ENCODE assay signal across 17 cellular contexts in the genomic region with DNA sequence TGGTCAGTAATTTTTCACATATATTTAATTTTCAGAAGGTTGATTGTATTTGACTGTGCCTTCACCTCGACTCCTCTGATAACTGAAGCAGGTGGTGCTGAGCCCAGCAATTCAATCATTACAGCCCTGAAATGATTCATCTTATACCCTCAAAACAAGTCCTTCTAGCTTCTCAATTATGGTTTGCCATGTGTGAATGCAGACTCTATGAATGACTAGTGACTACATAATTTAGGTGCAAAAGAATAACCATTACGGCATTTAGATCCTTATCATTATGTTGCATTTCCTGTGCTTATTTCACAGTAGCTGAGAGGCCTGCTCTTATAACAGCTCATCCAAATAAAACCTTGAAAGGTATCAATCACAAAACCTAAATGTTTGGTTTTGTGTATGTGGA. TPM values are rescaled to one million over a fixed set of nuclear protein-coding genes. Genes with fewer than 3 reads are reported as not detected.
A peak's percentile ranks its signal among the peaks of the same experiment; 100 is the strongest.
DNase-seq lines count a peak whose midpoint lies in the region; ATAC-seq lines count a peak whose summit lies in the region.
"Had no signal": no experiment of that assay in that cellular context is flagged by ENCODE, and none has a peak within 500 bp of the region (broad histone marks: within the 10 kb centered on the region; RNA-seq: fewer than 3 reads in every experiment).

No MANE protein-coding gene starts in this region.

- no peaks in the 10 kb centered on the region for H3K27me3 Mint-ChIP-seq in activated T-cell treated with anti-CD3 and anti-CD28 coated beads, Interleukin-2, amount 50 U/mL, for 72 hours (ENCODE audit: low read depth)
- H3K27me3 Mint-ChIP-seq: activated naive CD8-positive, alpha-beta T cell had no signal

- H3K27ac Mint-ChIP-seq in activated T-cell treated with anti-CD3 and anti-CD28 coated beads, Interleukin-2, amount 50 U/mL, for 72 hours = no peak overlapping the region
- no peak overlapping the region for H3K27ac Mint-ChIP-seq in stimulated activated effector memory CD8-positive, alpha-beta T cell treated with anti-CD3 and anti-CD28 coated beads, Interleukin-12 subunit alpha, Interleukin-12 subunit beta, amount 100 ng/mL, for 72 hours
- H3K27ac Mint-ChIP-seq: activated naive CD8-positive, alpha-beta T cell; CD8-positive, alpha-beta T cell; endodermal cell had no signal

- peaks cover 7 to 8% of the 10 kb centered on the region in 2 donors for H3K9me3 Mint-ChIP-seq in activated T-cell treated with anti-CD3 and anti-CD28 coated beads, Interleukin-2, amount 50 U/mL, for 72 hours
- H3K9me3 Mint-ChIP-seq in stimulated activated effector memory CD8-positive, alpha-beta T cell treated with anti-CD3 and anti-CD28 coated beads, Interleukin-12 subunit alpha, Interleukin-12 subunit beta, amount 100 ng/mL, for 72 hours = peaks cover 17% of the 10 kb centered on the region

- H3K36me3 Mint-ChIP-seq in activated T-cell treated with anti-CD3 and anti-CD28 coated beads, Interleukin-2, amount 50 U/mL, for 72 hours (ENCODE audit: insufficient read depth in 2 of 2) = peaks cover 0 to 4% of the 10 kb centered on the region in 2 donors
- no peaks in the 10 kb centered on the region for H3K36me3 Mint-ChIP-seq in stimulated activated effector memory CD8-positive, alpha-beta T cell treated with anti-CD3 and anti-CD28 coated beads, Interleukin-12 subunit alpha, Interleukin-12 subunit beta, amount 100 ng/mL, for 72 hours
- H3K36me3 Mint-ChIP-seq: activated naive CD8-positive, alpha-beta T cell; CD8-positive, alpha-beta T cell had no signal

- no peaks in the 10 kb centered on the region for H3K4me1 Mint-ChIP-seq in activated T-cell treated with anti-CD3 and anti-CD28 coated beads, Interleukin-2, amount 50 U/mL, for 72 hours (ENCODE audit: low read depth)
- H3K4me1 Mint-ChIP-seq in stimulated activated effector memory CD8-positive, alpha-beta T cell treated with anti-CD3 and anti-CD28 coated beads, Interleukin-12 subunit alpha, Interleukin-12 subunit beta, amount 100 ng/mL, for 72 hours = no peaks in the 10 kb centered on the region
- H3K4me1 Mint-ChIP-seq: endodermal cell had no signal

- peak; percentile 2 for DNase-seq in activated T-cell treated with anti-CD3 and anti-CD28 coated beads, Interleukin-2, amount 50 U/mL, for 72 hours
- DNase-seq in activated T-cell treated with anti-CD3 and anti-CD28 coated beads, Interleukin-2, amount 50 U/mL, for 1 hour = no peak
- DNase-seq in NCI-H1436 treated with DMSO at 0.1 percent for 48 hours (lab: John Stamatoyannopoulos, UW) = peak; percentile 87
- DNase-seq in stimulated activated effector memory CD8-positive, alpha-beta T cell treated with anti-CD3 and anti-CD28 coated beads, Interleukin-12 subunit alpha, Interleukin-12 subunit beta, amount 100 ng/mL, for 72 hours (ENCODE audit: low spot score in 2 of 2) = no peak
- DNase-seq in kidney tubule cell (ENCODE audit: low spot score) = no peak
- DNase-seq in NCI-H526 treated with DMSO at 0.1 percent for 48 hours (lab: John Stamatoyannopoulos, UW) = no peak
- DNase-seq: activated T-cell treated with anti-CD3 and anti-CD28 coated beads, Interleukin-2, amount 50 U/mL, for 48 hours; CD8-positive, alpha-beta T cell; DMS79; endodermal cell; GOT3; head of caudate nucleus; MG63; NCI-H524; Right ventricle myocardium superior had no signal

- peak; percentile 94 to 97 for ATAC-seq in activated T-cell treated with anti-CD3 and anti-CD28 coated beads, Interleukin-2, amount 50 U/mL, for 72 hours (replicated peaks in 1 of 2)
- peak; percentile 58 for ATAC-seq in GM18870 (IDR thresholded peaks at IDR 0.05; ENCODE audit: unreplicated experiment)
- ATAC-seq in stimulated activated effector memory CD8-positive, alpha-beta T cell treated with anti-CD3 and anti-CD28 coated beads, Interleukin-12 subunit alpha, Interleukin-12 subunit beta, amount 100 ng/mL, for 72 hours = peak; percentile 92
- ATAC-seq: CD8-positive, alpha-beta T cell had no signal

- H3K4me3 Mint-ChIP-seq in activated T-cell treated with anti-CD3 and anti-CD28 coated beads, Interleukin-2, amount 50 U/mL, for 72 hours = no peak overlapping the region
- no peak overlapping the region for H3K4me3 Mint-ChIP-seq in stimulated activated effector memory CD8-positive, alpha-beta T cell treated with anti-CD3 and anti-CD28 coated beads, Interleukin-12 subunit alpha, Interleukin-12 subunit beta, amount 100 ng/mL, for 72 hours
- H3K4me3 Mint-ChIP-seq: activated naive CD8-positive, alpha-beta T cell; CD8-positive, alpha-beta T cell; endodermal cell had no signal

RNA-seq across cellular contexts. Expression of gene COL11A1, which starts 54.0 kb away (rescaled TPM):
- total RNA-seq in activated T-cell treated with anti-CD3 and anti-CD28 coated beads, Interleukin-2, amount 50 U/mL, for 72 hours = not detected
- total RNA-seq: CD8-positive, alpha-beta T cell; Right ventricle myocardium superior had no signal

Comparison
In these comparisons a context has a peak if more than half of its experiments do, and no peak if none do; other contexts are left out.
1. DNase-seq: peak in activated T-cell treated with anti-CD3 and anti-CD28 coated beads, Interleukin-2, amount 50 U/mL, for 72 hours (2 of 2) and NCI-H1436 treated with DMSO at 0.1 percent for 48 hours (single experiment); none in activated T-cell treated with anti-CD3 and anti-CD28 coated beads, Interleukin-2, amount 50 U/mL, for 1 hour (single experiment), stimulated activated effector memory CD8-positive, alpha-beta T cell treated with anti-CD3 and anti-CD28 coated beads, Interleukin-12 subunit alpha, Interleukin-12 subunit beta, amount 100 ng/mL, for 72 hours (0 of 2), kidney tubule cell (single experiment) and NCI-H526 treated with DMSO at 0.1 percent for 48 hours (single experiment).
2. Peak in every context shown above with its lines, with median percentiles within 50 percentile points of each other: ATAC-seq.